ENCODE assay signal across 8 cellular contexts in genomic region chr4:86032476-86033022, GRCh38.
DNase-seq lines count a peak whose midpoint lies in the region; ATAC-seq and TF ChIP-seq lines count a peak whose summit lies in the region.

No MANE protein-coding gene starts in this region.

- peak overlapping the region; percentile 86; the same call in 1 of the 2 replicates for H3K18ac ChIP-seq in IMR-90 (ENCODE audit: low read depth, low read length)

- H3K9ac ChIP-seq in IMR-90 (ENCODE audit: low read depth, low read length): no peak overlapping the region

- H4K5ac ChIP-seq in IMR-90 (ENCODE audit: low read depth, low read length): peak overlapping the region; percentile 70; the same call in 1 of the 2 replicates

- no peak overlapping the region for H3K56ac ChIP-seq in IMR-90 (ENCODE audit: extremely low read depth, insufficient read depth, low read length)

- POLR2A ChIA-PET in IMR-90 (lab: Charles Lee; ENCODE audit: unreplicated experiment) (interaction anchor here (0.5 to 0.6 kb wide), 2 partner anchors 10 to 17 kb away, joined by 3 read pairs; no protein-coding TSS in a partner anchor), T-cell (lab: Charles Lee) (no interaction called here)

- H3K36me3 ChIP-seq in IMR-90 (ENCODE audit: control insufficient read depth, insufficient read depth, low read length): no peaks in the 10 kb centered on the region
- H3K36me3 ChIP-seq in right atrium auricular region: no peaks in the 10 kb centered on the region

- 0 out of 2 replicates have a peak, but pooled peaks cover 2% of the 10 kb centered on the region for H3K9me1 ChIP-seq in IMR-90 (ENCODE audit: insufficient read depth, low read length)

- dilution Hi-C loops in IMR-90 (cut with HindIII; ENCODE audit: low sequenced_read_pairs, unreplicated experiment): no loop called here

- TF ChIP-seq CTCF in IMR-90 (conservative IDR thresholded peaks at IDR 0.05; ENCODE audit: low read depth, low read length) (no peak), astrocyte of the spinal cord (IDR thresholded peaks at IDR 0.05; ENCODE audit: low read depth, low read length) (no peak), right atrium auricular region (IDR thresholded peaks at IDR 0.05) (no peak)

- in situ Hi-C loops in IMR-90 (cut with MboI; ENCODE audit: low sequenced_read_pairs) (loop anchor here (10.0 kb wide), 1 partner anchor 268 kb away; no protein-coding TSS in a partner anchor), astrocyte of the spinal cord (cut with HindIII; ENCODE audit: low sequenced_read_pairs) (no loop called here)

- H3K4ac ChIP-seq in IMR-90 (ENCODE audit: low read depth, low read length): peak overlapping the region; percentile 49

- no peak for TF ChIP-seq POLR2A in IMR-90 (IDR thresholded peaks at IDR 0.05; ENCODE audit: low read depth, low read length)

- peak overlapping the region; percentile 22; the same call in 1 of the 2 replicates for H2AK5ac ChIP-seq in IMR-90 (ENCODE audit: low read depth, low read length)

- no CpG with 5 or more reads among the region's 4 CpGs for WGBS in IMR-90 (ENCODE audit: extremely low coverage in 2 of 2, insufficient read length in 1 of 2), 2 experiments

- peak overlapping the region; percentile 48; the same call in 1 of the 2 replicates for H4K91ac ChIP-seq in IMR-90 (ENCODE audit: insufficient read depth, low read depth, low read length)

- H3K4me1 Mint-ChIP-seq in T-cell: no peaks in the 10 kb centered on the region

- no peak overlapping the region for H2AK9ac ChIP-seq in IMR-90 (replicated peaks; ENCODE audit: low read depth, low read length, poor library complexity)

- no peaks in the 10 kb centered on the region for H3K27me3 ChIP-seq in IMR-90 (ENCODE audit: control insufficient read depth, insufficient read depth, low read length)
- H3K27me3 ChIP-seq in right atrium auricular region: no peaks in the 10 kb centered on the region

- intact Hi-C loops in IMR-90 (cut with micrococcal nuclease): no loop called here

- no peak overlapping the region for H3K27ac Mint-ChIP-seq in T-cell

- peak overlapping the region; percentile 81 for H3K4me2 ChIP-seq in IMR-90 (ENCODE audit: low read depth, low read length)

- peak overlapping the region; percentile 76 for H2BK120ac ChIP-seq in IMR-90 (ENCODE audit: low read depth, low read length)

- H2BK5ac ChIP-seq in IMR-90 (ENCODE audit: low read depth, low read length, poor library complexity, severe bottlenecking): peak overlapping the region; percentile 92

- H3K36me3 Mint-ChIP-seq in T-cell: no peaks in the 10 kb centered on the region

- DNase-seq in IMR-90 (peak; percentile 83), astrocyte of the spinal cord (ENCODE audit: low read depth, low spot score) (peak; percentile 90), right atrium auricular region (ENCODE audit: low spot score) (no peak), T-cell (no peak), NCI-H82 treated with DMSO at 0.1 percent for 48 hours (lab: John Stamatoyannopoulos, UW; ENCODE audit: unreplicated experiment) (no peak)

- H3K4me1 ChIP-seq in IMR-90 (ENCODE audit: control insufficient read depth, insufficient read depth, low read length): peaks cover 15% of the 10 kb centered on the region
- H3K4me1 ChIP-seq in right atrium auricular region: peaks cover 0 to 31% of the 10 kb centered on the region in 2 donors

- no peaks in the 10 kb centered on the region for H3K9me3 Mint-ChIP-seq in T-cell

- peak overlapping the region; percentile 45 for H3K27ac ChIP-seq in IMR-90 (ENCODE audit: insufficient read depth, low read length)
- peak overlapping the region; percentile 81 to 88 for H3K27ac ChIP-seq in right atrium auricular region
- H3K27ac ChIP-seq in temporal lobe (ENCODE audit: low read depth, low read length): peak overlapping the region; percentile 5

- no peak overlapping the region for H3K4me3 Mint-ChIP-seq in T-cell

- ATAC-seq in IMR-90 (ENCODE audit: low read depth) (peak; percentile 79), T-cell (replicated peaks in 1 of 4) (no peak), GM19023 (IDR thresholded peaks at IDR 0.05; ENCODE audit: unreplicated experiment) (no peak), HG03108 (IDR thresholded peaks at IDR 0.05; ENCODE audit: unreplicated experiment) (no peak)

- TF ChIP-seq RAD21 in IMR-90 (IDR thresholded peaks at IDR 0.05; ENCODE audit: low read length): no peak

- H4K20me1 ChIP-seq in IMR-90 (ENCODE audit: insufficient read depth, low read length): no peaks in the 10 kb centered on the region

- peaks cover 0 to 7% of the 10 kb centered on the region in 2 donors for H3K27me3 Mint-ChIP-seq in T-cell

- H2BK15ac ChIP-seq in IMR-90 (ENCODE audit: low read depth, low read length): peak overlapping the region; percentile 42; the same call in 1 of the 3 replicates

- H3K14ac ChIP-seq in IMR-90 (replicated peaks; ENCODE audit: low read depth, low read length): no peak overlapping the region; the same call in 1 of the 2 replicates

- H2AFZ ChIP-seq in IMR-90 (replicated peaks; ENCODE audit: low read length, poor library complexity): peak overlapping the region; percentile 66

- peak overlapping the region; percentile 32; the same call in 1 of the 2 replicates for H3K23ac ChIP-seq in IMR-90 (ENCODE audit: low read depth, low read length)

- peak overlapping the region in 1 of 2 experiments; percentile 65; a peak in 2 of 4 replicates for H4K8ac ChIP-seq in IMR-90 (ENCODE audit: low read depth in 2 of 2, low read length in 2 of 2)

- BruUV-seq in IMR-90 (replicated peaks; lab: Mats Ljungman, UMichigan): no TSS peak

- peak overlapping the region; percentile 55; the same call in 1 of the 2 replicates for H2BK20ac ChIP-seq in IMR-90 (ENCODE audit: low read depth, low read length)

- H3K79me1 ChIP-seq in IMR-90 (ENCODE audit: low read depth in 1 of 2, low read length in 2 of 2): no peaks in the 10 kb centered on the region

- CTCF ChIA-PET in IMR-90 (lab: Yijun Ruan, JAX) (interaction anchor here (0.6 to 0.9 kb wide), 2 partner anchors 11 to 343 kb away, joined by 4 to 6 read pairs; no protein-coding TSS in a partner anchor), T-cell (lab: Charles Lee) (interaction anchor here in 1 of 2 donors (1.2 kb wide), 1 partner anchor 10 kb away, joined by 3 read pairs; no protein-coding TSS in a partner anchor)

- H3K9me3 ChIP-seq in IMR-90 (ENCODE audit: control insufficient read depth, insufficient read depth, low read length): no peaks in the 10 kb centered on the region
- no peaks in the 10 kb centered on the region for H3K9me3 ChIP-seq in right atrium auricular region

- H3K4me3 ChIP-seq in IMR-90 (ENCODE audit: insufficient read depth, low read depth, low read length) (no peak overlapping the region), astrocyte of the spinal cord (ENCODE audit: low read depth, low read length) (no peak overlapping the region), right atrium auricular region (no peak overlapping the region)

TF ChIP-seq in IMR-90, 13 proteins besides CTCF, POLR2A, EP300 and RAD21:
- TF ChIP-seq CEBPB (IDR thresholded peaks at IDR 0.05; ENCODE audit: low read depth, low read length) (peak; percentile 89), BHLHE40 (IDR thresholded peaks at IDR 0.05; ENCODE audit: low read depth, low read length) (peak; percentile 81), FOS (IDR thresholded peaks at IDR 0.05; ENCODE audit: low read depth, low read length) (no peak), SMC3 (IDR thresholded peaks at IDR 0.05; ENCODE audit: low read depth, low read length) (no peak), MAZ (IDR thresholded peaks at IDR 0.05; ENCODE audit: borderline replicate concordance, low read depth, low read length) (0 out of 2 replicates have a peak, but pooled peaks have one; percentile 20)

Comparison
In these comparisons a context has a peak if more than half of its experiments do, and no peak if none do; other contexts are left out.
1. DNase-seq: peak in IMR-90 (single experiment) and astrocyte of the spinal cord (single experiment); none in right atrium auricular region (single experiment), T-cell (0 of 34) and NCI-H82 treated with DMSO at 0.1 percent for 48 hours (single experiment).
2. H3K27ac ChIP-seq: peak in every context shown above with its lines; median percentile 84 in right atrium auricular region; 45 in IMR-90; 5 in temporal lobe.